ENCODE assay signal across 8 cellular contexts in the genomic region with DNA sequence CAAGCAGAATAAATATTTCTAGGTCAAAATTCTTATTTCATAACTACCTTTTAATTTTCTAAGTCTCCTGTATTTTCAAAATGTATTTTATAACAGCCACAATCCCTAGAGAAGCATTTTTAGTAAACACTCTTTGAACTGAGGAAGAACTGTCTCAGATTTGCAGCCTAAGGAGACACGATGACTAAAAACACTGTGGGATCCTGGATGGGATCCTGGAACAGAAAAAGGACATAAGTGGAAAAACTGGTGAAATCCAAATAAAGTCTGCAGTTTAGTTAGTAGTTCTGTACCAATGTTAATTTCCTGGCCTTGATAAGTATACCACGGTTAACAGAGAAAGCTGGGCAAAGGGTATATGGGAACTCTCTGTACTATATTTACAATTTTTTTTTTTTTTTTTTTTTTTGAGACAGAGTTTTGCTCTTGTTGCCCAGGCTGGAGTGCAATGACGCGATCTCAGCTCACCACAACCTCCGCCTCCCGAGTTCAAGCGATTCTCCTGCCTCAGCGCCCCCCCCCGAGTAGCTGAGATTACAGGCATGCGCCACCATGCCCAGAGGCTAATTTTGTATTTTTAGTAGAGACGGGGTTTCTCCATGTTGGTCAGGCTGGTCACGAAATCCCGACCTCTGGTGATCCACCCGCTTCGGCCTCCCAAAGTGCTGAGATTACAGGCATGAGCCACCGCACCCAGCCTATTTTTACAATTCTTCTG.
DNase-seq lines count a peak whose midpoint lies in the region; ATAC-seq, FAIRE-seq and TF ChIP-seq lines count a peak whose summit lies in the region.
"Not testable (repeated sequence)": the region's sequence is repeated elsewhere in the genome, so short reads cannot be mapped to it uniquely, and the experiment has no call there.

No MANE protein-coding gene starts in this region.

- H3K9me3 ChIP-seq in effector memory CD4-positive, alpha-beta T cell (ENCODE audit: control insufficient read depth, low read length); naive thymus-derived CD4-positive, alpha-beta T cell (ENCODE audit: control insufficient read depth in 2 of 3, low read length in 3 of 3): not testable (repeated sequence)

- POLR2A ChIA-PET in activated CD8-positive, alpha-beta T cell treated with anti-CD3 and anti-CD28 coated beads for 36 hours (lab: Charles Lee) = not testable (repeated sequence)
- POLR2A ChIA-PET in naive thymus-derived CD4-positive, alpha-beta T cell (lab: Charles Lee) = interaction anchor here (0.6 to 2.1 kb wide), 3 partner anchors 9 to 50 kb away, joined by 3 to 8 read pairs (median 4); no protein-coding TSS in a partner anchor

- peaks cover 72% of the 10 kb centered on the region for H3K4me1 Mint-ChIP-seq in activated CD8-positive, alpha-beta T cell treated with anti-CD3 and anti-CD28 coated beads for 36 hours (ENCODE audit: low read depth)
- peaks cover 86% of the 10 kb centered on the region for H3K4me1 Mint-ChIP-seq in activated naive CD8-positive, alpha-beta T cell treated with anti-CD3 and anti-CD28 coated beads, Interleukin-2, amount 50 U/mL, for 24 hours
- H3K4me1 Mint-ChIP-seq in naive thymus-derived CD4-positive, alpha-beta T cell = peaks cover 4 to 60% (median 18%) of the 10 kb centered on the region in 7 donors

- H3K9me3 Mint-ChIP-seq in activated CD8-positive, alpha-beta T cell treated with anti-CD3 and anti-CD28 coated beads for 36 hours; activated naive CD8-positive, alpha-beta T cell treated with anti-CD3 and anti-CD28 coated beads, Interleukin-2, amount 50 U/mL, for 24 hours; naive thymus-derived CD4-positive, alpha-beta T cell: not testable (repeated sequence)

- not testable (repeated sequence) for H3K27me3 Mint-ChIP-seq in activated CD8-positive, alpha-beta T cell treated with anti-CD3 and anti-CD28 coated beads for 36 hours; activated naive CD8-positive, alpha-beta T cell treated with anti-CD3 and anti-CD28 coated beads, Interleukin-2, amount 50 U/mL, for 24 hours; naive thymus-derived CD4-positive, alpha-beta T cell

- FAIRE-seq in A204.1 (lab: Jason Lieb, UNC) = peak; percentile 37

- H3K27me3 ChIP-seq in effector memory CD4-positive, alpha-beta T cell (replicated peaks; ENCODE audit: control insufficient read depth, insufficient read depth, low read length, poor library complexity, severe bottlenecking); naive thymus-derived CD4-positive, alpha-beta T cell (ENCODE audit: control insufficient read depth in 2 of 2, insufficient read depth in 2 of 2, low read length in 2 of 2): not testable (repeated sequence)

- H3K4me1 ChIP-seq in effector memory CD4-positive, alpha-beta T cell (ENCODE audit: control insufficient read depth, insufficient read depth, low read length, poor library complexity, severe bottlenecking) = not testable (repeated sequence)
- peaks cover 6 to 19% of the 10 kb centered on the region in 2 donors for H3K4me1 ChIP-seq in naive thymus-derived CD4-positive, alpha-beta T cell (ENCODE audit: control insufficient read depth in 2 of 2, insufficient read depth in 2 of 2, low read length in 2 of 2)

- not testable (repeated sequence) for H3K4me3 Mint-ChIP-seq in activated CD8-positive, alpha-beta T cell treated with anti-CD3 and anti-CD28 coated beads for 36 hours
- peak overlapping the region; percentile 67 for H3K4me3 Mint-ChIP-seq in activated naive CD8-positive, alpha-beta T cell treated with anti-CD3 and anti-CD28 coated beads, Interleukin-2, amount 50 U/mL, for 24 hours
- peak overlapping the region in 6 of 10 donors; percentile 19 to 45 (median 31) for H3K4me3 Mint-ChIP-seq in naive thymus-derived CD4-positive, alpha-beta T cell

- H3K4me3 ChIP-seq in effector memory CD4-positive, alpha-beta T cell (ENCODE audit: insufficient read depth, low read depth, low read length, poor library complexity, severe bottlenecking); naive thymus-derived CD4-positive, alpha-beta T cell (ENCODE audit: low read length): not testable (repeated sequence)

- CTCF ChIA-PET in activated CD8-positive, alpha-beta T cell treated with anti-CD3 and anti-CD28 coated beads for 36 hours (lab: Charles Lee) = interaction anchor here (1.0 to 2.3 kb wide), 9 partner anchors 8 to 48 kb away, joined by 4 to 15 read pairs (median 5); no protein-coding TSS in a partner anchor
- CTCF ChIA-PET in naive thymus-derived CD4-positive, alpha-beta T cell (lab: Charles Lee) = interaction anchor here (0.6 to 2.5 kb wide), 8 partner anchors 16 to 607 kb away, joined by 3 to 15 read pairs (median 4); no protein-coding TSS in a partner anchor

- DNase-seq in H4 (ENCODE audit: low spot score) (peak; percentile 31), NOMO-1 (lab: John Stamatoyannopoulos, UW; ENCODE audit: unreplicated experiment in 2 of 2) (peak; percentile 5 to 13), T follicular helper cell (ENCODE audit: low read depth) (peak; percentile 57)
- peak; percentile 56 for DNase-seq in activated CD8-positive, alpha-beta T cell treated with anti-CD3 and anti-CD28 coated beads for 36 hours
- DNase-seq in activated naive CD8-positive, alpha-beta T cell treated with anti-CD3 and anti-CD28 coated beads, Interleukin-2, amount 50 U/mL, for 24 hours = not testable (repeated sequence)
- DNase-seq in effector memory CD4-positive, alpha-beta T cell = peak; percentile 50 to 64 (median 59)
- DNase-seq in naive thymus-derived CD4-positive, alpha-beta T cell = peak in 6 of 9 donors; percentile 10 to 69 (median 45)

- peaks cover 44% of the 10 kb centered on the region for H3K36me3 Mint-ChIP-seq in activated CD8-positive, alpha-beta T cell treated with anti-CD3 and anti-CD28 coated beads for 36 hours (ENCODE audit: low read depth)
- peaks cover 40% of the 10 kb centered on the region for H3K36me3 Mint-ChIP-seq in activated naive CD8-positive, alpha-beta T cell treated with anti-CD3 and anti-CD28 coated beads, Interleukin-2, amount 50 U/mL, for 24 hours (ENCODE audit: low read depth)
- H3K36me3 Mint-ChIP-seq in naive thymus-derived CD4-positive, alpha-beta T cell = peaks cover 0 to 12% (median 0%) of the 10 kb centered on the region in 5 donors

- ATAC-seq in activated CD8-positive, alpha-beta T cell treated with anti-CD3 and anti-CD28 coated beads for 36 hours; activated naive CD8-positive, alpha-beta T cell treated with anti-CD3 and anti-CD28 coated beads, Interleukin-2, amount 50 U/mL, for 24 hours: not testable (repeated sequence)
- peak; percentile 60 for ATAC-seq in naive thymus-derived CD4-positive, alpha-beta T cell

- not testable (repeated sequence) for H3K36me3 ChIP-seq in effector memory CD4-positive, alpha-beta T cell (ENCODE audit: control insufficient read depth, insufficient read depth, low read length); naive thymus-derived CD4-positive, alpha-beta T cell (ENCODE audit: control insufficient read depth in 2 of 3, insufficient read depth in 3 of 3, low read length in 3 of 3)

- peak overlapping the region; percentile 52 for H3K27ac ChIP-seq in effector memory CD4-positive, alpha-beta T cell (ENCODE audit: insufficient read depth, low read length, poor library complexity, severe bottlenecking)
- H3K27ac ChIP-seq in naive thymus-derived CD4-positive, alpha-beta T cell (ENCODE audit: low read depth, low read length) = not testable (repeated sequence)

- intact Hi-C loops in activated CD8-positive, alpha-beta T cell treated with anti-CD3 and anti-CD28 coated beads for 36 hours (cut with micrococcal nuclease) = not testable (repeated sequence)
- intact Hi-C loops in naive thymus-derived CD4-positive, alpha-beta T cell (cut with micrococcal nuclease) = loop anchor here (1.0 to 10.0 kb wide), 7 partner anchors 32 to 744 kb away; partner anchors contain the start of gene ZNF674 (in 1 of the 2)

- not testable (repeated sequence) for H3K27ac Mint-ChIP-seq in activated CD8-positive, alpha-beta T cell treated with anti-CD3 and anti-CD28 coated beads for 36 hours; activated naive CD8-positive, alpha-beta T cell treated with anti-CD3 and anti-CD28 coated beads, Interleukin-2, amount 50 U/mL, for 24 hours
- H3K27ac Mint-ChIP-seq in naive thymus-derived CD4-positive, alpha-beta T cell = peak overlapping the region in 5 of 9 donors; percentile 5 to 54 (median 40)

- not testable (repeated sequence) for TF ChIP-seq CTCF in activated CD8-positive, alpha-beta T cell treated with anti-CD3 and anti-CD28 coated beads for 36 hours (IDR thresholded peaks at IDR 0.05)
